20 cellular contexts compared by ENCODE assay signal in the genomic region with DNA sequence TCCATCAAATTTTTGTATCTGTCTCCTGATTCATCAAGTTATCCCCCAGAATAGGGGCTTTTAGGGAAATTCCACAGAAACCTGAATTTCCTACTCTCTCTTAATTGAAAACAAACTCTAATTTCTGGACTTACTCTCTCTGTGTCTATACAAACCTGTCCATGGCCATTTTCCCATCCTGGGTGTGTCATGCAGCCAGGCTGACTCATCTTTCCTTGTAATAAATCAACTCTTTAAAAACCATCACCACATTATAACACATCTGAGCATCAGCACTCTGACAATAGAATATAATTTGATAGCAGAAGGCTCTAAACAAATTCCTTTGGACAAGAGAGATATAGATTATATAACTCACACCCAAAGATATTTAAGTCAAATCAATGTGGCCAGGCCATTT.
DNase-seq lines count a peak whose midpoint lies in the region; FAIRE-seq and TF ChIP-seq lines count a peak whose summit lies in the region.
"Had no signal": no experiment of that assay in that cellular context is flagged by ENCODE, and none has a peak within 500 bp of the region (broad histone marks: within the 10 kb centered on the region; RNA-seq: fewer than 3 reads in every experiment).

No MANE protein-coding gene starts in this region.

- BruUV-seq in A673 (replicated peaks; lab: Mats Ljungman, UMichigan), result no TSS peak

- TF ChIP-seq CTCF in A673 (conservative IDR thresholded peaks at IDR 0.05; ENCODE audit: low read depth, low read length) (no peak), tibial nerve (IDR thresholded peaks at IDR 0.05) (no peak)

- H3K4me3 ChIP-seq in A673 (ENCODE audit: low read depth, low read length, poor library complexity, severe bottlenecking) (no peak overlapping the region), tibial nerve (no peak overlapping the region)
- H3K4me3 ChIP-seq: A549, GM23248, K562 had no signal

- CTCF ChIA-PET in A673 (lab: Charles Lee), result no interaction called here

- H3K9me3 ChIP-seq in A673 (ENCODE audit: low read depth, low read length, poor library complexity, severe bottlenecking) (no peaks in the 10 kb centered on the region), tibial nerve (no peaks in the 10 kb centered on the region)
- H3K9me3 ChIP-seq: A549, Caco-2 had no signal

- H3K27me3 ChIP-seq in A673 (replicated peaks; ENCODE audit: insufficient read depth, low read depth, low read length, poor library complexity) (no peaks in the 10 kb centered on the region), tibial nerve (no peaks in the 10 kb centered on the region)

- H3K4me1 ChIP-seq in A673 (ENCODE audit: insufficient read depth, low read length, poor library complexity, severe bottlenecking) (peaks cover 4% of the 10 kb centered on the region), tibial nerve (no peaks in the 10 kb centered on the region)
- H3K4me1 ChIP-seq: A549, Caco-2 had no signal

- H3K36me3 ChIP-seq in A673 (ENCODE audit: insufficient read depth, low read length, poor library complexity, severe bottlenecking) (no peaks in the 10 kb centered on the region), tibial nerve (no peaks in the 10 kb centered on the region)

- DNase-seq in A673 (ENCODE audit: low spot score), result peak; percentile 25
- peak; percentile 34 for DNase-seq in NCI-H69 (lab: John Stamatoyannopoulos, UW)
- peak; percentile 2 for DNase-seq in SW480 (ENCODE audit: low spot score)
- peak; percentile 4 for DNase-seq in urothelium cell line (ENCODE audit: low spot score)
- no peak for DNase-seq in pons (ENCODE audit: low spot score)
- no peak for DNase-seq in tibial nerve (ENCODE audit: low spot score in 2 of 2)
- no peak for DNase-seq in H4 (ENCODE audit: low spot score)
- DNase-seq: C1 segment of cervical spinal cord; Caco-2; CD4-positive, alpha-beta T cell; DMS79 treated with DMSO at 0.1 percent for 48 hours; GF-D8; GM23248; HCEC 1CT; IMR-90 had no signal

- POLR2A ChIA-PET in A673 (lab: Charles Lee; ENCODE audit: low non-redundant PET), result no interaction called here

- TF ChIP-seq EP300 in tibial nerve (IDR thresholded peaks at IDR 0.05), result no peak

- intact Hi-C loops in A673 (cut with micrococcal nuclease; ENCODE audit: unreplicated experiment), result no loop called here

- FAIRE-seq in urothelium cell line (lab: Jason Lieb, UNC), result no peak
- FAIRE-seq: A549, D721Med, H54, K562 had no signal

- no peak overlapping the region for H3K27ac ChIP-seq in A673 (ENCODE audit: low read depth, low read length, poor library complexity, severe bottlenecking)
- no peak overlapping the region for H3K27ac ChIP-seq in tibial nerve
- H3K27ac ChIP-seq: A549, GM23248, HL-60 had no signal

- no peak for TF ChIP-seq POLR2A in tibial nerve (IDR thresholded peaks at IDR 0.05)

Comparison
In these comparisons a context has a peak if more than half of its experiments do, and no peak if none do; other contexts are left out.
1. DNase-seq: peak in A673 (single experiment), NCI-H69 (single experiment), SW480 (single experiment) and urothelium cell line (single experiment); none in pons (single experiment), tibial nerve (0 of 2) and H4 (single experiment).